Comparison of ENCODE assay signal across 11 cellular contexts in the genomic region with DNA sequence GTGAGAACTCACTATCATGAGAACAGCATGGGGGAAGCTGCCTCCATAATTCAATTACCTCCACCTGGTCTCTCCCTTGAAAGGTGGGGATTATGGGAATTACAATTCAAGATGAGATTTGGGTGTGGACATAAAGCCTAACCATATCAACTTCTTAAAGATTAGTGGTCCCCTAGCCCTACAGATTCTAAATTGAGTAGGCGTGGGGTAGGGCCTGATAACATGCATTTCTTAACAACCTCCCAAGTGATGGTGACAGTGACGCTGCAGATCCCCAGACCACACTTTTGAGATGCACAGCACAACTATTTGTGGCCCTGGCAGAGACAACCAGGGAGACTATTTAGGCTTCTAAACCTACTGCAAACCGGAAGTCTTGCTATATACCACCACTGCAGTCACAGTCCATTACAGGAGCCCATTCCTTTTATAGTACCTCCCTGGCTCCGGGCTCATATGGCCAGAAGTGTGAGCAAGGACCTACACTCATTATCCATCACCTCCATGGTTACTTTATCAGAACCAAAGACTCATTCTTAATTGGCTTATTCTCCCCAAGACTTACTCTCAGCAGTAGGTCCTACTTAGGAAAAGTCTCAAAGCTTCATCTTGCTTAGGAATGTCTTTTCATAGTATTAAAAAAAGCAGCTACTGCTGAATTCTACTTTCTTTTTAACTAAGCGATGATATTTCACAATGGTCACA. TPM values are rescaled to one million over a fixed set of nuclear protein-coding genes. Genes with fewer than 3 reads are reported as not detected.
DNase-seq lines count a peak whose midpoint lies in the region; ATAC-seq and TF ChIP-seq lines count a peak whose summit lies in the region.
"Had no signal": no experiment of that assay in that cellular context is flagged by ENCODE, and none has a peak within 500 bp of the region (broad histone marks: within the 10 kb centered on the region; RNA-seq: fewer than 3 reads in every experiment).

No MANE protein-coding gene starts in this region.

- no peak overlapping the region for H4K5ac ChIP-seq in IMR-90 (ENCODE audit: low read depth, low read length)

- in situ Hi-C loops in IMR-90 (cut with MboI; ENCODE audit: low sequenced_read_pairs) = no loop called here

- H3K9me3 ChIP-seq in Caco-2 (no peaks in the 10 kb centered on the region), IMR-90 (ENCODE audit: control insufficient read depth, insufficient read depth, low read length) (no peaks in the 10 kb centered on the region), heart right ventricle (no peaks in the 10 kb centered on the region)
- H3K9me3 ChIP-seq in naive thymus-derived CD4-positive, alpha-beta T cell (ENCODE audit: control insufficient read depth in 2 of 3, low read length in 3 of 3) = no peaks in the 10 kb centered on the region
- H3K9me3 ChIP-seq: upper lobe of right lung had no signal

- POLR2A ChIA-PET in Caco-2 (lab: Charles Lee) (interaction anchor here (0.5 kb wide), 1 partner anchor 21 kb away, joined by 3 read pairs; no protein-coding TSS in a partner anchor), IMR-90 (lab: Charles Lee; ENCODE audit: unreplicated experiment) (no interaction called here)
- POLR2A ChIA-PET in activated CD8-positive, alpha-beta T cell treated with anti-CD3 and anti-CD28 coated beads for 36 hours (lab: Charles Lee) = no interaction called here
- POLR2A ChIA-PET in naive thymus-derived CD4-positive, alpha-beta T cell (lab: Charles Lee) = no interaction called here

- no peak overlapping the region for H3K9ac ChIP-seq in IMR-90 (ENCODE audit: low read depth, low read length)

- H2BK5ac ChIP-seq in IMR-90 (ENCODE audit: low read depth, low read length, poor library complexity, severe bottlenecking) = no peak overlapping the region

- no peak overlapping the region for H3K27ac Mint-ChIP-seq in Caco-2 (ENCODE audit: unreplicated experiment)
- no peak overlapping the region for H3K27ac Mint-ChIP-seq in activated CD8-positive, alpha-beta T cell treated with anti-CD3 and anti-CD28 coated beads for 36 hours
- H3K27ac Mint-ChIP-seq in naive thymus-derived CD4-positive, alpha-beta T cell = peak overlapping the region in 4 of 9 donors; percentile 80 to 91 (median 84)
- H3K27ac Mint-ChIP-seq: activated naive CD8-positive, alpha-beta T cell treated with anti-CD3 and anti-CD28 coated beads, Interleukin-2, amount 10 ng/mL, durations not matched to agents 7 days and 5 days had no signal

- no peak overlapping the region for H2BK120ac ChIP-seq in IMR-90 (ENCODE audit: low read depth, low read length)

- H3K56ac ChIP-seq in IMR-90 (ENCODE audit: extremely low read depth, insufficient read depth, low read length) = no peak overlapping the region

- peaks cover 15% of the 10 kb centered on the region for H3K4me1 Mint-ChIP-seq in Caco-2 (ENCODE audit: low read depth, unreplicated experiment)
- H3K4me1 Mint-ChIP-seq in activated CD8-positive, alpha-beta T cell treated with anti-CD3 and anti-CD28 coated beads for 36 hours (ENCODE audit: low read depth) = peaks cover 20% of the 10 kb centered on the region
- H3K4me1 Mint-ChIP-seq in naive thymus-derived CD4-positive, alpha-beta T cell = peaks cover 8 to 34% (median 17%) of the 10 kb centered on the region in 7 donors

- H3K4me1 ChIP-seq in Caco-2 (peaks cover 5% of the 10 kb centered on the region), IMR-90 (ENCODE audit: control insufficient read depth, insufficient read depth, low read length) (peaks cover 6% of the 10 kb centered on the region), heart right ventricle (peaks cover 0 to 25% (median 15%) of the 10 kb centered on the region in 9 donors)
- H3K4me1 ChIP-seq in naive thymus-derived CD4-positive, alpha-beta T cell (ENCODE audit: control insufficient read depth in 2 of 2, insufficient read depth in 2 of 2, low read length in 2 of 2) = peaks cover 4 to 12% of the 10 kb centered on the region in 2 donors

- dilution Hi-C loops in IMR-90 (cut with HindIII; ENCODE audit: low sequenced_read_pairs, unreplicated experiment) = no loop called here

- peak overlapping the region; percentile 41 for H3K4me2 ChIP-seq in IMR-90 (ENCODE audit: low read depth, low read length)

- H4K20me1 ChIP-seq in IMR-90 (ENCODE audit: insufficient read depth, low read length) = peaks cover 5% of the 10 kb centered on the region; the same call in 1 of the 2 replicates

- peak overlapping the region in 1 of 2 experiments; percentile 49; a peak in 2 of 4 replicates for H4K8ac ChIP-seq in IMR-90 (ENCODE audit: low read depth in 2 of 2, low read length in 2 of 2)

- no peaks in the 10 kb centered on the region for H3K9me3 Mint-ChIP-seq in Caco-2 (ENCODE audit: unreplicated experiment)
- H3K9me3 Mint-ChIP-seq in activated CD8-positive, alpha-beta T cell treated with anti-CD3 and anti-CD28 coated beads for 36 hours = no peaks in the 10 kb centered on the region
- H3K9me3 Mint-ChIP-seq in naive thymus-derived CD4-positive, alpha-beta T cell = no peaks in the 10 kb centered on the region
- H3K9me3 Mint-ChIP-seq: activated naive CD8-positive, alpha-beta T cell treated with anti-CD3 and anti-CD28 coated beads, Interleukin-2, amount 10 ng/mL, durations not matched to agents 7 days and 5 days had no signal

- no peak for ATAC-seq in IMR-90 (ENCODE audit: low read depth)
- no peak for ATAC-seq in activated CD8-positive, alpha-beta T cell treated with anti-CD3 and anti-CD28 coated beads for 36 hours
- no peak for ATAC-seq in naive thymus-derived CD4-positive, alpha-beta T cell
- ATAC-seq in HG03159 (IDR thresholded peaks at IDR 0.05; ENCODE audit: unreplicated experiment) = no peak
- no peak for ATAC-seq in GM21526 (IDR thresholded peaks at IDR 0.05; ENCODE audit: low FRiP score, unreplicated experiment)
- ATAC-seq in heart right ventricle = no peak
- ATAC-seq: upper lobe of right lung had no signal

- H2AK9ac ChIP-seq in IMR-90 (replicated peaks; ENCODE audit: low read depth, low read length, poor library complexity) = peak overlapping the region; percentile 31

- peaks cover 11% of the 10 kb centered on the region for H3K9me1 ChIP-seq in IMR-90 (ENCODE audit: insufficient read depth, low read length)

- TF ChIP-seq CTCF in Caco-2 (IDR thresholded peaks at IDR 0.05; ENCODE audit: insufficient read depth in 1 of 2, low read depth in 1 of 2, low read length in 1 of 2, severe bottlenecking in 1 of 2, unreplicated experiment in 1 of 2) (no peak), IMR-90 (conservative IDR thresholded peaks at IDR 0.05; ENCODE audit: low read depth, low read length) (no peak), heart right ventricle (IDR thresholded peaks at IDR 0.05) (no peak)
- TF ChIP-seq CTCF in activated CD8-positive, alpha-beta T cell treated with anti-CD3 and anti-CD28 coated beads for 36 hours (IDR thresholded peaks at IDR 0.05) = no peak

- no peak overlapping the region for H3K14ac ChIP-seq in IMR-90 (replicated peaks; ENCODE audit: low read depth, low read length)

- H3K27me3 Mint-ChIP-seq in Caco-2 (ENCODE audit: insufficient read depth, unreplicated experiment) = no peaks in the 10 kb centered on the region
- no peaks in the 10 kb centered on the region for H3K27me3 Mint-ChIP-seq in activated CD8-positive, alpha-beta T cell treated with anti-CD3 and anti-CD28 coated beads for 36 hours
- H3K27me3 Mint-ChIP-seq in naive thymus-derived CD4-positive, alpha-beta T cell = no peaks in the 10 kb centered on the region
- H3K27me3 Mint-ChIP-seq: activated naive CD8-positive, alpha-beta T cell treated with anti-CD3 and anti-CD28 coated beads, Interleukin-2, amount 10 ng/mL, durations not matched to agents 7 days and 5 days had no signal

- CTCF ChIA-PET in Caco-2 (lab: Charles Lee) = interaction anchor here (0.7 kb wide), 1 partner anchor 85 kb away, joined by 3 read pairs; no protein-coding TSS in a partner anchor
- CTCF ChIA-PET in IMR-90 (lab: Yijun Ruan, JAX) = no interaction called here
- CTCF ChIA-PET in activated CD8-positive, alpha-beta T cell treated with anti-CD3 and anti-CD28 coated beads for 36 hours (lab: Charles Lee) = no interaction called here
- CTCF ChIA-PET in naive thymus-derived CD4-positive, alpha-beta T cell (lab: Charles Lee) = no interaction called here

- H3K27ac ChIP-seq in IMR-90 (ENCODE audit: insufficient read depth, low read length) (no peak overlapping the region), heart right ventricle (peak overlapping the region in 1 of 10 donors; percentile 96)
- no peak overlapping the region for H3K27ac ChIP-seq in naive thymus-derived CD4-positive, alpha-beta T cell (ENCODE audit: low read depth, low read length)

- H3K4me3 Mint-ChIP-seq in Caco-2 (ENCODE audit: unreplicated experiment) = peak overlapping the region; percentile 77
- peak overlapping the region; percentile 83 for H3K4me3 Mint-ChIP-seq in activated CD8-positive, alpha-beta T cell treated with anti-CD3 and anti-CD28 coated beads for 36 hours
- peak overlapping the region; percentile 9 to 91 (median 87) for H3K4me3 Mint-ChIP-seq in naive thymus-derived CD4-positive, alpha-beta T cell

- TF ChIP-seq RAD21 in IMR-90 (IDR thresholded peaks at IDR 0.05; ENCODE audit: low read length) = no peak

- BruUV-seq in Caco-2 (replicated peaks; lab: Mats Ljungman, UMichigan) = no TSS peak
- no TSS peak for BruUV-seq in IMR-90 (replicated peaks; lab: Mats Ljungman, UMichigan)

- TF ChIP-seq POLR2A in IMR-90 (IDR thresholded peaks at IDR 0.05; ENCODE audit: low read depth, low read length) = no peak

- H3K36me3 ChIP-seq in Caco-2 (ENCODE audit: control insufficient read depth, insufficient read depth, low read length) (no peaks in the 10 kb centered on the region), IMR-90 (ENCODE audit: control insufficient read depth, insufficient read depth, low read length) (no peaks in the 10 kb centered on the region), heart right ventricle (peaks cover 0 to 7% (median 0%) of the 10 kb centered on the region in 9 donors)
- peaks cover 0 to 3% (median 0%) of the 10 kb centered on the region in 3 experiments for H3K36me3 ChIP-seq in naive thymus-derived CD4-positive, alpha-beta T cell (ENCODE audit: control insufficient read depth in 2 of 3, insufficient read depth in 3 of 3, low read length in 3 of 3)
- H3K36me3 ChIP-seq: upper lobe of right lung had no signal

- no peaks in the 10 kb centered on the region for H3K36me3 Mint-ChIP-seq in Caco-2 (ENCODE audit: insufficient read depth, unreplicated experiment)
- H3K36me3 Mint-ChIP-seq in activated CD8-positive, alpha-beta T cell treated with anti-CD3 and anti-CD28 coated beads for 36 hours (ENCODE audit: low read depth) = peaks cover 2% of the 10 kb centered on the region
- peaks cover 0 to 1% (median 0%) of the 10 kb centered on the region in 5 donors for H3K36me3 Mint-ChIP-seq in naive thymus-derived CD4-positive, alpha-beta T cell

- intact Hi-C loops in Caco-2 (cut with micrococcal nuclease; ENCODE audit: unreplicated experiment) (loop anchor here (10.0 kb wide), 1 partner anchor 271 kb away; the partner anchor contains the start of genes ANKRD27 and RGS9BP), IMR-90 (cut with micrococcal nuclease) (no loop called here), heart right ventricle (cut with DNase I) (loop anchor here in 2 of 10 donors (10.0 kb wide), 1 partner anchor 59 kb away; the partner anchor contains the start of gene ZNF507 (in 2 of the 2))
- intact Hi-C loops in activated CD8-positive, alpha-beta T cell treated with anti-CD3 and anti-CD28 coated beads for 36 hours (cut with micrococcal nuclease) = no loop called here
- intact Hi-C loops in naive thymus-derived CD4-positive, alpha-beta T cell (cut with micrococcal nuclease) = loop anchor here (5.0 to 10.0 kb wide), 2 partner anchors 41 to 681 kb away; partner anchors contain the start of gene GPATCH1 (in 1 of the 2)

- H2AFZ ChIP-seq in IMR-90 (replicated peaks; ENCODE audit: low read length, poor library complexity) = no peak overlapping the region

- H2BK20ac ChIP-seq in IMR-90 (ENCODE audit: low read depth, low read length) = no peak overlapping the region

- no peak overlapping the region for H2BK15ac ChIP-seq in IMR-90 (ENCODE audit: low read depth, low read length)

- H3K4ac ChIP-seq in IMR-90 (ENCODE audit: low read depth, low read length) = no peak overlapping the region

- WGBS in IMR-90 (ENCODE audit: extremely low coverage in 2 of 2, insufficient read length in 1 of 2), 2 experiments = 88% methylated on average over 1 of the region's 5 CpGs; no CpG with 5 or more reads in 1 of the 2 experiments
- WGBS in heart right ventricle, 2 donors = 71 to 81% methylated on average over 5 of the region's 5 CpGs

- no peak overlapping the region for H4K91ac ChIP-seq in IMR-90 (ENCODE audit: insufficient read depth, low read depth, low read length)

- H3K27me3 ChIP-seq in Caco-2 (replicated peaks; ENCODE audit: control insufficient read depth, insufficient read depth, low read length) (no peaks in the 10 kb centered on the region), IMR-90 (ENCODE audit: control insufficient read depth, insufficient read depth, low read length) (no peaks in the 10 kb centered on the region), heart right ventricle (peaks cover 0 to 18% (median 0%) of the 10 kb centered on the region in 7 donors)
- no peaks in the 10 kb centered on the region for H3K27me3 ChIP-seq in naive thymus-derived CD4-positive, alpha-beta T cell (ENCODE audit: control insufficient read depth in 2 of 2, insufficient read depth in 2 of 2, low read length in 2 of 2)
- H3K27me3 ChIP-seq: upper lobe of right lung had no signal

- H2AK5ac ChIP-seq in IMR-90 (ENCODE audit: low read depth, low read length) = no peak overlapping the region

- no peak overlapping the region for H3K18ac ChIP-seq in IMR-90 (ENCODE audit: low read depth, low read length)

- H3K23ac ChIP-seq in IMR-90 (ENCODE audit: low read depth, low read length) = no peak overlapping the region

- DNase-seq in Caco-2 = no peak
- no peak for DNase-seq in IMR-90
- no peak for DNase-seq in activated CD8-positive, alpha-beta T cell treated with anti-CD3 and anti-CD28 coated beads for 36 hours
- no peak for DNase-seq in naive thymus-derived CD4-positive, alpha-beta T cell
- DNase-seq in heart right ventricle = no peak
- DNase-seq: activated naive CD8-positive, alpha-beta T cell treated with anti-CD3 and anti-CD28 coated beads, Interleukin-2, amount 10 ng/mL, durations not matched to agents 7 days and 5 days; mammary epithelial cell; NCI-H1417 treated with DMSO at 0.1 percent for 48 hours; upper lobe of right lung had no signal

- H3K4me3 ChIP-seq in Caco-2 (ENCODE audit: low read depth, low read length) = no peak overlapping the region
- no peak overlapping the region for H3K4me3 ChIP-seq in IMR-90 (ENCODE audit: insufficient read depth, low read depth, low read length)
- H3K4me3 ChIP-seq in naive thymus-derived CD4-positive, alpha-beta T cell (ENCODE audit: low read length) = no peak overlapping the region
- no peak overlapping the region for H3K4me3 ChIP-seq in heart right ventricle
- H3K4me3 ChIP-seq: upper lobe of right lung had no signal

- peaks cover 28 to 52% of the 10 kb centered on the region in 2 experiments for H3K79me1 ChIP-seq in IMR-90 (ENCODE audit: low read depth in 1 of 2, low read length in 2 of 2)

RNA-seq across cellular contexts. Expression of gene DPY19L3, which starts 2.1 kb away (rescaled TPM):
- total RNA-seq in Caco-2 (2022) (40.7 and 41.5 TPM in 2 replicates), IMR-90 (2012; rRNA removed) (29.6 and 36.4 TPM in 2 replicates), heart right ventricle (10 to 100 TPM in 1 of 10 donors, 1 to 10 TPM in 9; 3.2 to 11.8 (median 4.7) TPM)
- polyA plus RNA-seq in IMR-90 (2012; rRNA removed) (33.2 and 36.5 TPM in 2 replicates), heart right ventricle (1 to 10 TPM; 2.9 to 3.5 TPM)
- polyA plus RNA-seq in IMR-90 (2012; cell fraction: cytosol; rRNA removed) = 23.2 and 23.4 TPM in 2 replicates
- polyA plus RNA-seq in IMR-90 (2012; cell fraction: nucleus; rRNA removed; ENCODE audit: low replicate concordance) = 125 and 193 TPM in 2 replicates
- 10 to 100 TPM; 10.4 to 12.4 TPM for total RNA-seq in activated CD8-positive, alpha-beta T cell treated with anti-CD3 and anti-CD28 coated beads for 36 hours
- 10 to 100 TPM in 4 of 5 experiments, 1 to 10 TPM in 1; 8.4 to 19.3 (median 15.8) TPM for total RNA-seq in naive thymus-derived CD4-positive, alpha-beta T cell
- polyA plus RNA-seq in naive thymus-derived CD4-positive, alpha-beta T cell = 1 to 10 TPM; 3.2 to 5.2 TPM

RNA-seq across cellular contexts. Expression of gene ZNF507, which starts 58.0 kb away (rescaled TPM):
- total RNA-seq in Caco-2 (2022) = 26.6 and 27.4 TPM in 2 replicates
- 15.0 and 19.9 TPM in 2 replicates for total RNA-seq in IMR-90 (2012; rRNA removed)
- 8.4 and 9.6 TPM in 2 replicates for polyA plus RNA-seq in IMR-90 (2012; rRNA removed)
- polyA plus RNA-seq in IMR-90 (2012; cell fraction: cytosol; rRNA removed) = 1.7 and 2.7 TPM in 2 replicates
- polyA plus RNA-seq in IMR-90 (2012; cell fraction: nucleus; rRNA removed; ENCODE audit: low replicate concordance) = 1.6 and 15.2 TPM in 2 replicates
- total RNA-seq in activated CD8-positive, alpha-beta T cell treated with anti-CD3 and anti-CD28 coated beads for 36 hours = 10 to 100 TPM; 24.2 to 25.6 TPM
- total RNA-seq in naive thymus-derived CD4-positive, alpha-beta T cell = 10 to 100 TPM; 21.6 to 46.3 (median 36.4) TPM
- polyA plus RNA-seq in naive thymus-derived CD4-positive, alpha-beta T cell = 10 to 100 TPM; 11.2 to 11.4 TPM
- 10 to 100 TPM; 13.3 to 26.6 (median 17.7) TPM for total RNA-seq in heart right ventricle
- polyA plus RNA-seq in heart right ventricle = 1 to 10 TPM; 2.7 to 5.6 TPM

Comparison
In these comparisons a context has a peak if more than half of its experiments do, and no peak if none do; other contexts are left out.
1. intact Hi-C loops: an anchor here in Caco-2 (10.0 kb wide) and naive thymus-derived CD4-positive, alpha-beta T cell (5.0 to 10.0 kb wide); none called in IMR-90 and activated CD8-positive, alpha-beta T cell treated with anti-CD3 and anti-CD28 coated beads for 36 hours.